In genomic region chr6:35691027-35691824, GRCh38 we compare ENCODE assay signal across 9 cellular contexts. TPM values are rescaled to one million over a fixed set of nuclear protein-coding genes. Genes with fewer than 3 reads are reported as not detected.
DNase-seq lines count a peak whose midpoint lies in the region; ATAC-seq, FAIRE-seq and TF ChIP-seq lines count a peak whose summit lies in the region.
"Had no signal": no experiment of that assay in that cellular context is flagged by ENCODE, and none has a peak within 500 bp of the region (broad histone marks: within the 10 kb centered on the region; RNA-seq: fewer than 3 reads in every experiment).

No MANE protein-coding gene starts in this region.

- H3K27me3 ChIP-seq in adipocyte (replicated peaks; ENCODE audit: control insufficient read depth, insufficient read depth, low read length) (no peaks in the 10 kb centered on the region), heart left ventricle (no peaks in the 10 kb centered on the region), pancreas (no peaks in the 10 kb centered on the region)

- ATAC-seq in heart left ventricle (peak; percentile 66 to 80 (median 77)), pancreas (peak; percentile 33 to 48 (median 42))

- H3K27ac ChIP-seq in heart left ventricle (peak overlapping the region; percentile 25 to 99 (median 78)), pancreas (peak overlapping the region in 2 of 4 donors; percentile 2 to 60)

- no peak for FAIRE-seq in pancreas (lab: Jason Lieb, UNC)

- H3K4me1 ChIP-seq in adipocyte (ENCODE audit: control insufficient read depth, insufficient read depth, low read length), result peaks cover 16% of the 10 kb centered on the region
- peaks cover 0 to 43% (median 20%) of the 10 kb centered on the region in 12 donors for H3K4me1 ChIP-seq in heart left ventricle
- H3K4me1 ChIP-seq in pancreas, result peaks cover 0 to 16% (median 0%) of the 10 kb centered on the region in 3 donors

- intact Hi-C loops in heart left ventricle (cut with DNase I) (loop anchor here in 2 of 10 donors (1.0 to 5.0 kb wide), 2 partner anchors 31 to 36 kb away; no protein-coding TSS in a partner anchor), pancreas (cut with DNase I) (no loop called here)

- no peak for TF ChIP-seq POLR2A in heart left ventricle (IDR thresholded peaks at IDR 0.05)

- peak; percentile 87 for DNase-seq in Ammon's horn (ENCODE audit: low spot score)
- DNase-seq in adipocyte (ENCODE audit: low read depth), result peak; percentile 90
- DNase-seq in heart left ventricle, result peak; percentile 51 to 92 (median 83)
- DNase-seq in pancreas, result peak in 5 of 6 donors; percentile 51 to 76 (median 72)
- DNase-seq in central memory CD4-positive, alpha-beta T cell, result no peak
- DNase-seq in cerebellum (ENCODE audit: low spot score), result no peak
- DNase-seq in OCI-M1 (lab: John Stamatoyannopoulos, UW), result no peak
- DNase-seq in NCI-H526 (lab: John Stamatoyannopoulos, UW), result no peak
- DNase-seq: stimulated activated CD4-positive, alpha-beta T cell treated with anti-CD3 and anti-CD28 coated beads, Interleukin-4, amount 100 ng/mL, for 1 hour had no signal

- TF ChIP-seq CTCF in heart left ventricle (IDR thresholded peaks at IDR 0.05) (no peak), pancreas (IDR thresholded peaks at IDR 0.05) (no peak)

- 48 to 52% (median 49%) methylated on average over 10 of the region's 10 CpGs for WGBS in heart left ventricle, 4 donors
- 58 to 62% methylated on average over 10 of the region's 10 CpGs for WGBS in pancreas, 2 donors

- H3K9me3 ChIP-seq in adipocyte (ENCODE audit: control insufficient read depth, low read length), result peaks cover 10% of the 10 kb centered on the region
- peaks cover 0 to 6% (median 0%) of the 10 kb centered on the region in 12 donors for H3K9me3 ChIP-seq in heart left ventricle
- H3K9me3 ChIP-seq in pancreas, result no peaks in the 10 kb centered on the region

- H3K4me3 ChIP-seq in adipocyte (ENCODE audit: low read length) (peak overlapping the region; percentile 54), heart left ventricle (no peak overlapping the region), pancreas (no peak overlapping the region)

- no peaks in the 10 kb centered on the region for H3K36me3 ChIP-seq in adipocyte (ENCODE audit: control insufficient read depth, insufficient read depth, low read length, severe bottlenecking)
- H3K36me3 ChIP-seq in heart left ventricle, result no peaks in the 10 kb centered on the region
- no peaks in the 10 kb centered on the region for H3K36me3 ChIP-seq in pancreas

- H3K9ac ChIP-seq in adipocyte (ENCODE audit: low read length), result peak overlapping the region; percentile 79

RNA-seq across cellular contexts. Expression of gene FKBP5, which starts 2.5 kb away (rescaled TPM):
- 100 to 1,000 TPM in 5 of 9 donors, 10 to 100 TPM in 4; 19.7 to 175 (median 104) TPM for total RNA-seq in heart left ventricle
- 100 to 1,000 TPM in 1 of 2 donors, 10 to 100 TPM in 1; 36.4 to 351 TPM for polyA plus RNA-seq in heart left ventricle
- total RNA-seq in pancreas, result 10 to 100 TPM; 13.0 to 78.4 (median 61.3) TPM
- polyA plus RNA-seq in pancreas, result 10 to 100 TPM; 31.8 to 44.1 TPM
- 4.6 TPM for total RNA-seq in cerebellum

RNA-seq across cellular contexts. Expression of gene ARMC12, which starts 45.6 kb away (rescaled TPM):
- total RNA-seq in heart left ventricle, result under 1 TPM in 3 of 9 donors, not detected in 6; 0.19 to 0.72 (median 0.33) TPM
- polyA plus RNA-seq in heart left ventricle, result under 1 TPM; 0.19 to 0.27 TPM
- total RNA-seq in pancreas, result under 1 TPM; 0.12 to 0.75 (median 0.44) TPM
- polyA plus RNA-seq in pancreas, result 1 to 10 TPM; 2.2 to 2.6 TPM
- 0.54 TPM for total RNA-seq in cerebellum

Comparison
In these comparisons a context has a peak if more than half of its experiments do, and no peak if none do; other contexts are left out.
1. DNase-seq: peak in Ammon's horn (single experiment), adipocyte (single experiment), heart left ventricle (5 of 5) and pancreas (5 of 6); none in central memory CD4-positive, alpha-beta T cell (single experiment), cerebellum (single experiment), OCI-M1 (single experiment) and NCI-H526 (0 of 2).